In the genomic region with DNA sequence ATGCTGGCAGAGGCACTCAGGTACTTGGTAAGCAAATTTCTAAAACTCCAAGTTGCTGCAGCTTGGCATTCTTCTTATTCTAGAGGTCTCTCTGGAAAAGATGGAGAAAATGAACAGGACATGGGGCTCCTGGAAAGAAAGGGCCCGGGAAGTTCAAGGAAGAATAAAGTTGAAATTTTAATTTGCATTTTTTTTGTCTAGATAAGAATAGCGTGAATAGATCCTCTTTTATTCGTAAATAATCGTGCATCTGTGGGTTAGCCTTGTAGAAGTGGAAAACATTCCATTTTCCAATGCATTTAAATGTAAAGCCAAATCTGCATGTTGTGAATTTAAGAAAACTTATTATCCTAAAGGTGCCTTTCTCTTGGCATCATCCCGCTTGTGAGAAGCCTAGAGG, we compare ENCODE assay signal across 1 cellular context.
TF ChIP-seq lines count a peak whose summit lies in the region.

No MANE protein-coding gene starts in this region.

TF ChIP-seq in GM23338, 12 proteins besides CTCF, POLR2A, EP300 and RAD21 (continued from another document):
- TF ChIP-seq, protein P1, sequence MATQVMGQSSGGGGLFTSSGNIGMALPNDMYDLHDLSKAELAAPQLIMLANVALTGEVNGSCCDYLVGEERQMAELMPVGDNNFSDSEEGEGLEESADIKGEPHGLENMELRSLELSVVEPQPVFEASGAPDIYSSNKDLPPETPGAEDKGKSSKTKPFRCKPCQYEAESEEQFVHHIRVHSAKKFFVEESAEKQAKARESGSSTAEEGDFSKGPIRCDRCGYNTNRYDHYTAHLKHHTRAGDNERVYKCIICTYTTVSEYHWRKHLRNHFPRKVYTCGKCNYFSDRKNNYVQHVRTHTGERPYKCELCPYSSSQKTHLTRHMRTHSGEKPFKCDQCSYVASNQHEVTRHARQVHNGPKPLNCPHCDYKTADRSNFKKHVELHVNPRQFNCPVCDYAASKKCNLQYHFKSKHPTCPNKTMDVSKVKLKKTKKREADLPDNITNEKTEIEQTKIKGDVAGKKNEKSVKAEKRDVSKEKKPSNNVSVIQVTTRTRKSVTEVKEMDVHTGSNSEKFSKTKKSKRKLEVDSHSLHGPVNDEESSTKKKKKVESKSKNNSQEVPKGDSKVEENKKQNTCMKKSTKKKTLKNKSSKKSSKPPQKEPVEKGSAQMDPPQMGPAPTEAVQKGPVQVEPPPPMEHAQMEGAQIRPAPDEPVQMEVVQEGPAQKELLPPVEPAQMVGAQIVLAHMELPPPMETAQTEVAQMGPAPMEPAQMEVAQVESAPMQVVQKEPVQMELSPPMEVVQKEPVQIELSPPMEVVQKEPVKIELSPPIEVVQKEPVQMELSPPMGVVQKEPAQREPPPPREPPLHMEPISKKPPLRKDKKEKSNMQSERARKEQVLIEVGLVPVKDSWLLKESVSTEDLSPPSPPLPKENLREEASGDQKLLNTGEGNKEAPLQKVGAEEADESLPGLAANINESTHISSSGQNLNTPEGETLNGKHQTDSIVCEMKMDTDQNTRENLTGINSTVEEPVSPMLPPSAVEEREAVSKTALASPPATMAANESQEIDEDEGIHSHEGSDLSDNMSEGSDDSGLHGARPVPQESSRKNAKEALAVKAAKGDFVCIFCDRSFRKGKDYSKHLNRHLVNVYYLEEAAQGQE (IDR thresholded peaks at IDR 0.05; ENCODE audit: unreplicated experiment): no peak
- TF ChIP-seq CREB1 (CRISPR knock-in tag; IDR thresholded peaks at IDR 0.05; ENCODE audit: low read depth) (no peak), ZNF331 (CRISPR knock-in tag; IDR thresholded peaks at IDR 0.05; ENCODE audit: low read depth) (no peak), ZNF114 (CRISPR knock-in tag; IDR thresholded peaks at IDR 0.05) (no peak), POLR2AphosphoS5 (IDR thresholded peaks at IDR 0.05; ENCODE audit: low read depth) (no peak), JUNB (IDR thresholded peaks at IDR 0.05; ENCODE audit: unreplicated experiment) (no peak), STAT1 (IDR thresholded peaks at IDR 0.05; ENCODE audit: unreplicated experiment) (no peak), EZH2 (IDR thresholded peaks at IDR 0.05; ENCODE audit: low read depth, unreplicated experiment) (no peak), NANOG (IDR thresholded peaks at IDR 0.05; ENCODE audit: borderline replicate concordance) (no peak)
- TF ChIP-seq, protein P2, sequence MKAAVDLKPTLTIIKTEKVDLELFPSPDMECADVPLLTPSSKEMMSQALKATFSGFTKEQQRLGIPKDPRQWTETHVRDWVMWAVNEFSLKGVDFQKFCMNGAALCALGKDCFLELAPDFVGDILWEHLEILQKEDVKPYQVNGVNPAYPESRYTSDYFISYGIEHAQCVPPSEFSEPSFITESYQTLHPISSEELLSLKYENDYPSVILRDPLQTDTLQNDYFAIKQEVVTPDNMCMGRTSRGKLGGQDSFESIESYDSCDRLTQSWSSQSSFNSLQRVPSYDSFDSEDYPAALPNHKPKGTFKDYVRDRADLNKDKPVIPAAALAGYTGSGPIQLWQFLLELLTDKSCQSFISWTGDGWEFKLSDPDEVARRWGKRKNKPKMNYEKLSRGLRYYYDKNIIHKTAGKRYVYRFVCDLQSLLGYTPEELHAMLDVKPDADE (IDR thresholded peaks at IDR 0.05): no peak
- TF ChIP-seq, protein P3, sequence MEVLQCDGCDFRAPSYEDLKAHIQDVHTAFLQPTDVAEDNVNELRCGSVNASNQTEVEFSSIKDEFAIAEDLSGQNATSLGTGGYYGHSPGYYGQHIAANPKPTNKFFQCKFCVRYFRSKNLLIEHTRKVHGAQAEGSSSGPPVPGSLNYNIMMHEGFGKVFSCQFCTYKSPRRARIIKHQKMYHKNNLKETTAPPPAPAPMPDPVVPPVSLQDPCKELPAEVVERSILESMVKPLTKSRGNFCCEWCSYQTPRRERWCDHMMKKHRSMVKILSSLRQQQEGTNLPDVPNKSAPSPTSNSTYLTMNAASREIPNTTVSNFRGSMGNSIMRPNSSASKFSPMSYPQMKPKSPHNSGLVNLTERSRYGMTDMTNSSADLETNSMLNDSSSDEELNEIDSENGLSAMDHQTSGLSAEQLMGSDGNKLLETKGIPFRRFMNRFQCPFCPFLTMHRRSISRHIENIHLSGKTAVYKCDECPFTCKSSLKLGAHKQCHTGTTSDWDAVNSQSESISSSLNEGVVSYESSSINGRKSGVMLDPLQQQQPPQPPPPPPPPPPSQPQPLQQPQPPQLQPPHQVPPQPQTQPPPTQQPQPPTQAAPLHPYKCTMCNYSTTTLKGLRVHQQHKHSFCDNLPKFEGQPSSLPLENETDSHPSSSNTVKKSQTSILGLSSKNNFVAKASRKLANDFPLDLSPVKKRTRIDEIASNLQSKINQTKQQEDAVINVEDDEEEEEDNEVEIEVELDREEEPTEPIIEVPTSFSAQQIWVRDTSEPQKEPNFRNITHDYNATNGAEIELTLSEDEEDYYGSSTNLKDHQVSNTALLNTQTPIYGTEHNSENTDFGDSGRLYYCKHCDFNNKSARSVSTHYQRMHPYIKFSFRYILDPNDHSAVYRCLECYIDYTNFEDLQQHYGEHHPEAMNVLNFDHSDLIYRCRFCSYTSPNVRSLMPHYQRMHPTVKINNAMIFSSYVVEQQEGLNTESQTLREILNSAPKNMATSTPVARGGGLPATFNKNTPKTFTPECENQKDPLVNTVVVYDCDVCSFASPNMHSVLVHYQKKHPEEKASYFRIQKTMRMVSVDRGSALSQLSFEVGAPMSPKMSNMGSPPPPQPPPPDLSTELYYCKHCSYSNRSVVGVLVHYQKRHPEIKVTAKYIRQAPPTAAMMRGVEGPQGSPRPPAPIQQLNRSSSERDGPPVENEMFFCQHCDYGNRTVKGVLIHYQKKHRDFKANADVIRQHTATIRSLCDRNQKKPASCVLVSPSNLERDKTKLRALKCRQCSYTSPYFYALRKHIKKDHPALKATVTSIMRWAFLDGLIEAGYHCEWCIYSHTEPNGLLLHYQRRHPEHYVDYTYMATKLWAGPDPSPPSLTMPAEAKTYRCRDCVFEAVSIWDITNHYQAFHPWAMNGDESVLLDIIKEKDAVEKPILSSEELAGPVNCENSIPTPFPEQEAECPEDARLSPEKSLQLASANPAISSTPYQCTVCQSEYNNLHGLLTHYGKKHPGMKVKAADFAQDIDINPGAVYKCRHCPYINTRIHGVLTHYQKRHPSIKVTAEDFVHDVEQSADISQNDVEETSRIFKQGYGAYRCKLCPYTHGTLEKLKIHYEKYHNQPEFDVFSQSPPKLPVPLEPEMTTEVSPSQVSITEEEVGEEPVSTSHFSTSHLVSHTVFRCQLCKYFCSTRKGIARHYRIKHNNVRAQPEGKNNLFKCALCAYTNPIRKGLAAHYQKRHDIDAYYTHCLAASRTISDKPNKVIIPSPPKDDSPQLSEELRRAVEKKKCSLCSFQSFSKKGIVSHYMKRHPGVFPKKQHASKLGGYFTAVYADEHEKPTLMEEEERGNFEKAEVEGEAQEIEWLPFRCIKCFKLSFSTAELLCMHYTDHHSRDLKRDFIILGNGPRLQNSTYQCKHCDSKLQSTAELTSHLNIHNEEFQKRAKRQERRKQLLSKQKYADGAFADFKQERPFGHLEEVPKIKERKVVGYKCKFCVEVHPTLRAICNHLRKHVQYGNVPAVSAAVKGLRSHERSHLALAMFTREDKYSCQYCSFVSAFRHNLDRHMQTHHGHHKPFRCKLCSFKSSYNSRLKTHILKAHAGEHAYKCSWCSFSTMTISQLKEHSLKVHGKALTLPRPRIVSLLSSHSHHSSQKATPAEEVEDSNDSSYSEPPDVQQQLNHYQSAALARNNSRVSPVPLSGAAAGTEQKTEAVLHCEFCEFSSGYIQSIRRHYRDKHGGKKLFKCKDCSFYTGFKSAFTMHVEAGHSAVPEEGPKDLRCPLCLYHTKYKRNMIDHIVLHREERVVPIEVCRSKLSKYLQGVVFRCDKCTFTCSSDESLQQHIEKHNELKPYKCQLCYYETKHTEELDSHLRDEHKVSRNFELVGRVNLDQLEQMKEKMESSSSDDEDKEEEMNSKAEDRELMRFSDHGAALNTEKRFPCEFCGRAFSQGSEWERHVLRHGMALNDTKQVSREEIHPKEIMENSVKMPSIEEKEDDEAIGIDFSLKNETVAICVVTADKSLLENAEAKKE (CRISPR knock-in tag; IDR thresholded peaks at IDR 0.05): no peak
TF ChIP-seq in GM23338: peak in this region for 0.
